1 cellular context compared by ENCODE assay signal in genomic region chr4:6767725-6768538, GRCh38.
TF ChIP-seq lines count a peak whose summit lies in the region.

No MANE protein-coding gene starts in this region.

TF ChIP-seq in HCT116, 20 proteins besides CTCF, POLR2A, EP300 and RAD21:
- TF ChIP-seq POLR2AphosphoS5 (IDR thresholded peaks at IDR 0.05; ENCODE audit: low read depth, low read length) (no peak), ZBTB33 (IDR thresholded peaks at IDR 0.05; ENCODE audit: extremely low read depth, insufficient replicate concordance, low read length) (no peak), ZFX (IDR thresholded peaks at IDR 0.05) (no peak), SRF (IDR thresholded peaks at IDR 0.05; ENCODE audit: low read depth) (no peak), FOSL1 (IDR thresholded peaks at IDR 0.05; ENCODE audit: low read depth) (no peak), EZH2 (IDR thresholded peaks at IDR 0.05) (no peak), SIN3A (IDR thresholded peaks at IDR 0.05; ENCODE audit: low read depth) (no peak), REST (IDR thresholded peaks at IDR 0.05; ENCODE audit: low read depth) (no peak), JUND (IDR thresholded peaks at IDR 0.05) (no peak), ATF3 (IDR thresholded peaks at IDR 0.05) (no peak), EGR1 (IDR thresholded peaks at IDR 0.05; ENCODE audit: low read depth) (no peak), MAX (IDR thresholded peaks at IDR 0.05) (no peak), YY1 (IDR thresholded peaks at IDR 0.05; ENCODE audit: extremely low read depth, insufficient replicate concordance, low read depth, low read length) (no peak), CBX3 (IDR thresholded peaks at IDR 0.05; ENCODE audit: low read depth) (no peak), EZH2phosphoT487 (IDR thresholded peaks at IDR 0.05; ENCODE audit: borderline replicate concordance) (no peak), ELF1 (IDR thresholded peaks at IDR 0.05; ENCODE audit: borderline replicate concordance, low read depth) (no peak), TCF7L2 (IDR thresholded peaks at IDR 0.05; ENCODE audit: borderline replicate concordance, extremely low read depth, insufficient read depth, insufficient read length) (no peak), CEBPB (IDR thresholded peaks at IDR 0.05; ENCODE audit: low read depth) (no peak)
